In genomic region chr14:66143387-66144112, GRCh38 we compare ENCODE assay signal across 21 cellular contexts.
DNase-seq lines count a peak whose midpoint lies in the region; ATAC-seq and TF ChIP-seq lines count a peak whose summit lies in the region.
"Had no signal": no experiment of that assay in that cellular context is flagged by ENCODE, and none has a peak within 500 bp of the region (broad histone marks: within the 10 kb centered on the region; RNA-seq: fewer than 3 reads in every experiment).

No MANE protein-coding gene starts in this region.

- H3K4me3 Mint-ChIP-seq in memory B cell (no peak overlapping the region), H9 (no peak overlapping the region)
- no peak overlapping the region for H3K4me3 Mint-ChIP-seq in stimulated activated effector memory CD8-positive, alpha-beta T cell treated with anti-CD3 and anti-CD28 coated beads, Interleukin-12 subunit alpha, Interleukin-12 subunit beta, amount 100 ng/mL, for 72 hours
- H3K4me3 Mint-ChIP-seq: CD8-positive, alpha-beta T cell had no signal

- no peak overlapping the region for H2AK5ac ChIP-seq in H9 (ENCODE audit: insufficient read length, low read length)

- no peak overlapping the region for H3K9ac ChIP-seq in H9 (ENCODE audit: extremely low read depth, insufficient read length, low read length)

- no peak overlapping the region for H3K4me2 ChIP-seq in H9 (ENCODE audit: insufficient read depth, insufficient read length, low read length)

- TF ChIP-seq CTCF in H9 (conservative IDR thresholded peaks at IDR 0.05): no peak

- no peak overlapping the region for H4K5ac ChIP-seq in H9 (ENCODE audit: insufficient read length, low read depth, low read length)

- H3K79me2 ChIP-seq in H9 (ENCODE audit: insufficient read depth, low read length): no peaks in the 10 kb centered on the region

- no peak for ATAC-seq in memory B cell (ENCODE audit: low read depth)
- ATAC-seq in stimulated activated effector memory CD8-positive, alpha-beta T cell treated with anti-CD3 and anti-CD28 coated beads, Interleukin-12 subunit alpha, Interleukin-12 subunit beta, amount 100 ng/mL, for 72 hours: peak; percentile 34
- ATAC-seq in GM21619 (IDR thresholded peaks at IDR 0.05; ENCODE audit: unreplicated experiment): no peak
- ATAC-seq: CD8-positive, alpha-beta T cell had no signal

- H2BK5ac ChIP-seq in H9 (ENCODE audit: insufficient read length, low read length): no peak overlapping the region

- H2BK120ac ChIP-seq in H9 (ENCODE audit: low read depth, low read length, poor library complexity, severe bottlenecking): no peak overlapping the region

- peaks cover 4% of the 10 kb centered on the region for H3K4me1 Mint-ChIP-seq in memory B cell
- H3K4me1 Mint-ChIP-seq in stimulated activated effector memory CD8-positive, alpha-beta T cell treated with anti-CD3 and anti-CD28 coated beads, Interleukin-12 subunit alpha, Interleukin-12 subunit beta, amount 100 ng/mL, for 72 hours: no peaks in the 10 kb centered on the region
- H3K4me1 Mint-ChIP-seq in H9: peaks cover 0 to 5% of the 10 kb centered on the region in 2 experiments; a peak in 1 of 4 replicates

- peaks cover 9% of the 10 kb centered on the region for H3K9me3 Mint-ChIP-seq in memory B cell
- H3K9me3 Mint-ChIP-seq in stimulated activated effector memory CD8-positive, alpha-beta T cell treated with anti-CD3 and anti-CD28 coated beads, Interleukin-12 subunit alpha, Interleukin-12 subunit beta, amount 100 ng/mL, for 72 hours: no peaks in the 10 kb centered on the region
- H3K9me3 Mint-ChIP-seq in H9: peaks cover 4 to 7% of the 10 kb centered on the region in 2 experiments; a peak in 4 of 5 replicates
- H3K9me3 Mint-ChIP-seq: CD8-positive, alpha-beta T cell had no signal

- H3K18ac ChIP-seq in H9 (ENCODE audit: insufficient read length, low read depth, low read length): no peak overlapping the region

- no peak overlapping the region for H3K4ac ChIP-seq in H9 (ENCODE audit: low read depth, low read length)

- H3K79me1 ChIP-seq in H9 (ENCODE audit: insufficient read depth, low read depth, low read length, poor library complexity, severe bottlenecking): no peaks in the 10 kb centered on the region

- no peak overlapping the region for H2BK12ac ChIP-seq in H9 (ENCODE audit: insufficient read length, low read depth, low read length)

- no peaks in the 10 kb centered on the region for H3K27me3 ChIP-seq in SJCRH30
- H3K27me3 ChIP-seq in H9 (ENCODE audit: insufficient read depth, low read length): no peaks in the 10 kb centered on the region

- peaks cover 6% of the 10 kb centered on the region for H3K36me3 Mint-ChIP-seq in memory B cell
- no peaks in the 10 kb centered on the region for H3K36me3 Mint-ChIP-seq in stimulated activated effector memory CD8-positive, alpha-beta T cell treated with anti-CD3 and anti-CD28 coated beads, Interleukin-12 subunit alpha, Interleukin-12 subunit beta, amount 100 ng/mL, for 72 hours
- peaks cover 0 to 2% (median 0%) of the 10 kb centered on the region in 3 experiments; a peak in 3 of 7 replicates for H3K36me3 Mint-ChIP-seq in H9 (ENCODE audit: insufficient read depth in 1 of 3, low read depth in 3 of 3)
- H3K36me3 Mint-ChIP-seq: CD8-positive, alpha-beta T cell had no signal

- H4K8ac ChIP-seq in H9 (replicated peaks; ENCODE audit: insufficient read length, low read depth, low read length): no peak overlapping the region

- H3K14ac ChIP-seq in H9 (ENCODE audit: insufficient read depth, low read length): no peak overlapping the region

- no peak overlapping the region for H3K4me3 ChIP-seq in SJCRH30

- no peak overlapping the region for H4K91ac ChIP-seq in H9 (ENCODE audit: insufficient read length, low read depth, low read length)

- H3K23ac ChIP-seq in H9 (ENCODE audit: insufficient read length, low read depth, low read length): no peak overlapping the region

- H2AFZ ChIP-seq in H9 (ENCODE audit: low read length): no peak overlapping the region

- H3K4me1 ChIP-seq in SJCRH30 (no peaks in the 10 kb centered on the region), H9 (ENCODE audit: insufficient read depth, low read length) (no peaks in the 10 kb centered on the region)

- H3K23me2 ChIP-seq in H9 (ENCODE audit: insufficient read length, low read depth, low read length, poor library complexity, severe bottlenecking): no peaks in the 10 kb centered on the region

- no peak overlapping the region for H3K27ac ChIP-seq in SJCRH30
- H3K27ac ChIP-seq in H9 (ENCODE audit: insufficient read length, low read depth, low read length): no peak overlapping the region
- H3K27ac ChIP-seq: C4-2B, HL-60 had no signal

- H3K9me3 ChIP-seq in SJCRH30 (replicated peaks) (no peaks in the 10 kb centered on the region), H9 (ENCODE audit: control insufficient read depth, low read depth, low read length) (no peaks in the 10 kb centered on the region)

- no CpG with 5 or more reads among the region's 6 CpGs for WGBS in H9 (ENCODE audit: extremely low coverage, insufficient read length, low lambda C conversion rate)

- H3K27ac Mint-ChIP-seq in memory B cell (peak overlapping the region; percentile 32), H9 (peak overlapping the region in 1 of 3 experiments; percentile 68; a peak in 2 of 7 replicates)
- no peak overlapping the region for H3K27ac Mint-ChIP-seq in stimulated activated effector memory CD8-positive, alpha-beta T cell treated with anti-CD3 and anti-CD28 coated beads, Interleukin-12 subunit alpha, Interleukin-12 subunit beta, amount 100 ng/mL, for 72 hours
- H3K27ac Mint-ChIP-seq: CD8-positive, alpha-beta T cell had no signal

- H3K27me3 Mint-ChIP-seq in memory B cell: peaks cover 6% of the 10 kb centered on the region
- no peaks in the 10 kb centered on the region; the same call in 1 of the 2 replicates for H3K27me3 Mint-ChIP-seq in H9 (ENCODE audit: low read depth)

- no peak overlapping the region for H2BK20ac ChIP-seq in H9 (ENCODE audit: low read depth, low read length, poor library complexity, severe bottlenecking)

- no peaks in the 10 kb centered on the region for H4K20me1 ChIP-seq in H9 (ENCODE audit: control insufficient read depth, insufficient read depth, insufficient read length)

- H3K56ac ChIP-seq in H9 (ENCODE audit: insufficient read length, low read depth, low read length): no peak overlapping the region

- no peaks in the 10 kb centered on the region for H3K36me3 ChIP-seq in SJCRH30

- H2BK15ac ChIP-seq in H9 (ENCODE audit: low read depth, low read length): no peak overlapping the region

- peak; percentile 8 for DNase-seq in SJCRH30
- DNase-seq in memory B cell (ENCODE audit: low spot score in 2 of 2): no peak
- DNase-seq in stimulated activated effector memory CD8-positive, alpha-beta T cell treated with anti-CD3 and anti-CD28 coated beads, Interleukin-12 subunit alpha, Interleukin-12 subunit beta, amount 100 ng/mL, for 72 hours (ENCODE audit: low spot score in 2 of 2): no peak
- DNase-seq in H9: no peak
- DNase-seq in H4 (ENCODE audit: low spot score): no peak
- DNase-seq in activated naive CD4-positive, alpha-beta T cell (lab: John Stamatoyannopoulos, UW): no peak
- DNase-seq: CD8-positive, alpha-beta T cell; DMS 273 treated with DMSO at 0.1 percent for 48 hours; DMS79 treated with DMSO at 0.1 percent for 48 hours; Karpas-422; NCI-H1092; NCI-H1417 treated with DMSO at 0.1 percent for 48 hours; NCI-H1694 treated with DMSO at 0.1 percent for 48 hours; NCI-H2107; NCI-H446 treated with DMSO at 0.1 percent for 48 hours; NCI-H526; Right ventricle myocardium superior; RPMI8226 had no signal

- no peak overlapping the region for H3T11ph ChIP-seq in H9 (ENCODE audit: low read length)

Comparison
In these comparisons a context has a peak if more than half of its experiments do, and no peak if none do; other contexts are left out.
1. DNase-seq: peak in SJCRH30 (2 of 2); none in memory B cell (0 of 2), stimulated activated effector memory CD8-positive, alpha-beta T cell treated with anti-CD3 and anti-CD28 coated beads, Interleukin-12 subunit alpha, Interleukin-12 subunit beta, amount 100 ng/mL, for 72 hours (0 of 2), H9 (single experiment), H4 (single experiment) and activated naive CD4-positive, alpha-beta T cell (0 of 4).